Comparison of ENCODE assay signal across 23 cellular contexts in genomic region chr6:119343573-119344146, GRCh38. TPM values are rescaled to one million over a fixed set of nuclear protein-coding genes. Genes with fewer than 3 reads are reported as not detected.
DNase-seq lines count a peak whose midpoint lies in the region; ATAC-seq and TF ChIP-seq lines count a peak whose summit lies in the region.
"Had no signal": no experiment of that assay in that cellular context is flagged by ENCODE, and none has a peak within 500 bp of the region (broad histone marks: within the 10 kb centered on the region; RNA-seq: fewer than 3 reads in every experiment).

No MANE protein-coding gene starts in this region.

- POLR2A ChIA-PET in T-cell (lab: Charles Lee) = interaction anchor here (0.9 to 1.2 kb wide), 2 partner anchors 9 to 29 kb away, joined by 3 to 4 read pairs; no protein-coding TSS in a partner anchor

- H3K4me3 ChIP-seq in fibroblast of villous mesenchyme (ENCODE audit: low read depth, low read length) = peak overlapping the region; percentile 97
- H3K4me3 ChIP-seq: GM23338, SJCRH30, thyroid gland had no signal

- H3K4me3 Mint-ChIP-seq in activated T-cell treated with anti-CD3 and anti-CD28 coated beads, Interleukin-2, amount 50 U/mL, for 24 hours = no peak overlapping the region
- H3K4me3 Mint-ChIP-seq in T-cell (no peak overlapping the region), type B pancreatic cell (peak overlapping the region; percentile 58), osteocyte (ENCODE audit: unreplicated experiment) (no peak overlapping the region)
- H3K4me3 Mint-ChIP-seq: activated naive CD8-positive, alpha-beta T cell treated with anti-CD3 and anti-CD28 coated beads, Interleukin-2, amount 10 ng/mL, durations not matched to agents 7 days and 5 days; GM23338; nephron progenitor cell had no signal

- H3K9me3 Mint-ChIP-seq in activated T-cell treated with anti-CD3 and anti-CD28 coated beads, Interleukin-2, amount 50 U/mL, for 24 hours = no peaks in the 10 kb centered on the region
- H3K9me3 Mint-ChIP-seq in T-cell (no peaks in the 10 kb centered on the region), type B pancreatic cell (no peaks in the 10 kb centered on the region), osteocyte (ENCODE audit: unreplicated experiment) (no peaks in the 10 kb centered on the region)
- H3K9me3 Mint-ChIP-seq: activated naive CD8-positive, alpha-beta T cell treated with anti-CD3 and anti-CD28 coated beads, Interleukin-2, amount 10 ng/mL, durations not matched to agents 7 days and 5 days; GM23338; nephron progenitor cell had no signal

- TF ChIP-seq CTCF in fibroblast of villous mesenchyme (IDR thresholded peaks at IDR 0.05; ENCODE audit: insufficient read depth, low read depth, low read length) = no peak
- no peak for TF ChIP-seq CTCF in type B pancreatic cell (conservative IDR thresholded peaks at IDR 0.05)
- TF ChIP-seq CTCF in osteocyte (IDR thresholded peaks at IDR 0.05) = no peak

- no peaks in the 10 kb centered on the region for H3K27me3 Mint-ChIP-seq in activated T-cell treated with anti-CD3 and anti-CD28 coated beads, Interleukin-2, amount 50 U/mL, for 24 hours
- no peaks in the 10 kb centered on the region for H3K27me3 Mint-ChIP-seq in T-cell
- peaks cover 10% of the 10 kb centered on the region for H3K27me3 Mint-ChIP-seq in type B pancreatic cell
- peaks cover 38% of the 10 kb centered on the region for H3K27me3 Mint-ChIP-seq in osteocyte (ENCODE audit: unreplicated experiment)
- H3K27me3 Mint-ChIP-seq: activated naive CD8-positive, alpha-beta T cell treated with anti-CD3 and anti-CD28 coated beads, Interleukin-2, amount 10 ng/mL, durations not matched to agents 7 days and 5 days had no signal

- H3K36me3 Mint-ChIP-seq in activated T-cell treated with anti-CD3 and anti-CD28 coated beads, Interleukin-2, amount 50 U/mL, for 24 hours (ENCODE audit: low read depth) = peaks cover 85% of the 10 kb centered on the region
- H3K36me3 Mint-ChIP-seq in T-cell (no peaks in the 10 kb centered on the region), type B pancreatic cell (peaks cover 23% of the 10 kb centered on the region), osteocyte (ENCODE audit: unreplicated experiment) (no peaks in the 10 kb centered on the region)

- peak overlapping the region; percentile 32 for H3K27ac Mint-ChIP-seq in activated T-cell treated with anti-CD3 and anti-CD28 coated beads, Interleukin-2, amount 50 U/mL, for 24 hours
- H3K27ac Mint-ChIP-seq in T-cell (peak overlapping the region; percentile 17 to 82), type B pancreatic cell (no peak overlapping the region), osteocyte (ENCODE audit: unreplicated experiment) (no peak overlapping the region)
- H3K27ac Mint-ChIP-seq: activated naive CD8-positive, alpha-beta T cell treated with anti-CD3 and anti-CD28 coated beads, Interleukin-2, amount 10 ng/mL, durations not matched to agents 7 days and 5 days; GM23338; nephron progenitor cell had no signal

- ATAC-seq in T-cell (replicated peaks in 1 of 4) (no peak), GM19452 (IDR thresholded peaks at IDR 0.05; ENCODE audit: unreplicated experiment) (no peak)
- ATAC-seq: GM23338; heart right ventricle; left colon; sciatic nerve; stimulated activated naive CD8-positive, alpha-beta T cell treated with anti-CD3 and anti-CD28 coated beads, Interleukin-15, Interleukin-2, amounts not matched to agents 100 U/mL and 50 U/mL, for 24 hours had no signal

- CTCF ChIA-PET in T-cell (lab: Charles Lee) = interaction anchor here (1.0 to 2.4 kb wide), 4 partner anchors 9 to 58 kb away, joined by 3 to 21 read pairs (median 6); no protein-coding TSS in a partner anchor

- no peak for DNase-seq in activated T-cell treated with anti-CD3 and anti-CD28 coated beads, Interleukin-2, amount 50 U/mL, for 24 hours
- no peak for DNase-seq in activated T-cell treated with anti-CD3 and anti-CD28 coated beads, Interleukin-2, amount 50 U/mL, for 1 hour
- DNase-seq in T-cell (no peak), fibroblast of villous mesenchyme (ENCODE audit: low read depth) (no peak), type B pancreatic cell (ENCODE audit: extremely low spot score, unreplicated experiment) (no peak), dermis blood vessel endothelial cell (no peak), osteocyte (ENCODE audit: extremely low spot score, unreplicated experiment) (no peak)
- DNase-seq: activated CD4-positive, alpha-beta T cell treated with anti-CD3 and anti-CD28 coated beads for 4 hours; activated naive CD8-positive, alpha-beta T cell treated with anti-CD3 and anti-CD28 coated beads, Interleukin-2, amount 10 ng/mL, durations not matched to agents 7 days and 5 days; Caco-2; DMS79 treated with DMSO at 0.1 percent for 48 hours; heart right ventricle; Karpas-422; NCI-H187; nephron progenitor cell; SJCRH30; stimulated activated naive CD8-positive, alpha-beta T cell treated with anti-CD3 and anti-CD28 coated beads, Interleukin-15, Interleukin-2, amounts not matched to agents 100 U/mL and 50 U/mL, for 24 hours; T-helper 1 cell; thyroid gland had no signal

- H3K4me1 Mint-ChIP-seq in activated T-cell treated with anti-CD3 and anti-CD28 coated beads, Interleukin-2, amount 50 U/mL, for 24 hours (ENCODE audit: low read depth) = peaks cover 81% of the 10 kb centered on the region
- H3K4me1 Mint-ChIP-seq in T-cell (peaks cover 51 to 87% (median 73%) of the 10 kb centered on the region in 3 donors), type B pancreatic cell (ENCODE audit: unreplicated experiment) (peaks cover 37% of the 10 kb centered on the region), osteocyte (ENCODE audit: unreplicated experiment) (peaks cover 6% of the 10 kb centered on the region)

RNA-seq across cellular contexts. Expression of gene MAN1A1, which starts 5.9 kb away (rescaled TPM):
- total RNA-seq in T-cell (10 to 100 TPM in 3 of 5 donors, 1 to 10 TPM in 2; 9.4 to 13.6 (median 12.3) TPM), fibroblast of villous mesenchyme (76.3 and 104 TPM in 2 replicates), type B pancreatic cell (ENCODE audit: low replicate concordance) (52.2 and 74.2 TPM in 2 replicates), dermis blood vessel endothelial cell (179 and 202 TPM in 2 replicates), osteocyte (6.8 and 7.0 TPM in 2 replicates)

Comparison
In these comparisons a context has a peak if more than half of its experiments do, and no peak if none do; other contexts are left out.
1. H3K27ac Mint-ChIP-seq: peak in activated T-cell treated with anti-CD3 and anti-CD28 coated beads, Interleukin-2, amount 50 U/mL, for 24 hours (single experiment) and T-cell (2 of 2); none in type B pancreatic cell (single experiment) and osteocyte (single experiment).